ENCODE assay signal across 34 cellular contexts in genomic region chr6:106286746-106287145, GRCh38.
"Had no signal": no experiment of that assay in that cellular context is flagged by ENCODE, and none has a peak within 500 bp of the region (broad histone marks: within the 10 kb centered on the region; RNA-seq: fewer than 3 reads in every experiment).

No MANE protein-coding gene starts in this region.

- H3K9me3 ChIP-seq: body of pancreas, breast epithelium had no signal

- H3K9me3 Mint-ChIP-seq: activated T-helper 17 cell treated with anti-CD3 and anti-CD28 coated beads, Interleukin-2, amount 50 U/mL, for 72 hours had no signal

- H3K36me3 ChIP-seq: breast epithelium had no signal

- H3K4me3 ChIP-seq: adrenal gland, body of pancreas, breast epithelium had no signal

- H3K27ac ChIP-seq: adrenal gland, body of pancreas, breast epithelium, WERI-Rb-1 had no signal

- ATAC-seq: activated CD8-positive, alpha-beta memory T cell treated with anti-CD3 and anti-CD28 coated beads, Interleukin-2, amount 10 ng/mL, durations not matched to agents 7 days and 5 days; activated naive CD4-positive, alpha-beta T cell treated with anti-CD3 and anti-CD28 coated beads, Interleukin-2, amount 50 U/mL, for 72 hours; activated T-cell treated with anti-CD3 and anti-CD28 coated beads, Interleukin-2, amount 50 U/mL, for 72 hours; activated T-helper 17 cell treated with anti-CD3 and anti-CD28 coated beads, Interleukin-2, amount 50 U/mL, for 72 hours; body of pancreas had no signal

- DNase-seq: activated CD4-positive, alpha-beta memory T cell treated with anti-CD3 and anti-CD28 coated beads, Interleukin-2, amount 10 ng/mL, durations not matched to agents 7 days and 5 days; activated CD4-positive, alpha-beta T cell treated with anti-CD3 and anti-CD28 coated beads for 1 hour; activated CD4-positive, alpha-beta T cell treated with anti-CD3 and anti-CD28 coated beads for 48 hours; activated CD4-positive, CD25-positive, alpha-beta regulatory T cell; activated CD8-positive, alpha-beta memory T cell treated with anti-CD3 and anti-CD28 coated beads for 24 hours; activated CD8-positive, alpha-beta memory T cell treated with anti-CD3 and anti-CD28 coated beads, Interleukin-2, amount 10 ng/mL, durations not matched to agents 7 days and 5 days; activated CD8-positive, alpha-beta memory T cell treated with anti-CD3 and anti-CD28 coated beads, Interleukin-2, amount 50 U/mL, for 48 hours; activated effector memory CD4-positive, alpha-beta T cell treated with anti-CD3 and anti-CD28 coated beads, Interleukin-2, amount 50 U/mL, for 16 hours; activated naive CD4-positive, alpha-beta T cell; activated T-cell treated with anti-CD3 and anti-CD28 coated beads, Interleukin-2, amount 50 U/mL, for 72 hours; adrenal gland; body of pancreas; Kasumi-1; KBM-7; MM.1S; MV-4-11; NCI-H1092; NCI-H1417; NCI-H146; NCI-H187; NCI-H2029 treated with DMSO at 0.1 percent for 48 hours; NCI-H2107; NCI-H2171; NCI-H510A; NCI-H748 treated with DMSO at 0.1 percent for 48 hours; NK-92 treated with Interleukin-12 subunit alpha and Interleukin-12 subunit beta, amount 100 ng/mL, for 24 hours; Right ventricle myocardium superior; SW 1271; T-helper 1 cell; T1000; WERI-Rb-1 had no signal

- H3K27me3 ChIP-seq: adrenal gland, body of pancreas, breast epithelium had no signal

- H3K27ac Mint-ChIP-seq: activated CD4-positive, alpha-beta memory T cell treated with anti-CD3 and anti-CD28 coated beads, Interleukin-2, amount 10 ng/mL, durations not matched to agents 7 days and 5 days; activated CD8-positive, alpha-beta memory T cell treated with anti-CD3 and anti-CD28 coated beads, Interleukin-2, amount 10 ng/mL, durations not matched to agents 7 days and 5 days; activated naive CD4-positive, alpha-beta T cell treated with anti-CD3 and anti-CD28 coated beads, Interleukin-2, amount 50 U/mL, for 72 hours; activated T-cell treated with anti-CD3 and anti-CD28 coated beads, Interleukin-2, amount 50 U/mL, for 72 hours; activated T-helper 17 cell treated with anti-CD3 and anti-CD28 coated beads, Interleukin-2, amount 50 U/mL, for 72 hours had no signal

- H3K27me3 Mint-ChIP-seq: activated CD4-positive, alpha-beta memory T cell treated with anti-CD3 and anti-CD28 coated beads, Interleukin-2, amount 10 ng/mL, durations not matched to agents 7 days and 5 days; activated CD8-positive, alpha-beta memory T cell treated with anti-CD3 and anti-CD28 coated beads, Interleukin-2, amount 10 ng/mL, durations not matched to agents 7 days and 5 days; activated T-helper 17 cell treated with anti-CD3 and anti-CD28 coated beads, Interleukin-2, amount 50 U/mL, for 72 hours had no signal

- H3K4me3 Mint-ChIP-seq: activated CD4-positive, alpha-beta memory T cell treated with anti-CD3 and anti-CD28 coated beads, Interleukin-2, amount 10 ng/mL, durations not matched to agents 7 days and 5 days; activated CD8-positive, alpha-beta memory T cell treated with anti-CD3 and anti-CD28 coated beads, Interleukin-2, amount 10 ng/mL, durations not matched to agents 7 days and 5 days; activated T-cell treated with anti-CD3 and anti-CD28 coated beads, Interleukin-2, amount 50 U/mL, for 72 hours; activated T-helper 17 cell treated with anti-CD3 and anti-CD28 coated beads, Interleukin-2, amount 50 U/mL, for 72 hours had no signal

- H3K4me1 ChIP-seq: breast epithelium had no signal
